Comparison of ENCODE assay signal across 9 cellular contexts in genomic region chr19:47742636-47743035, GRCh38. TPM values are rescaled to one million over a fixed set of nuclear protein-coding genes. Genes with fewer than 3 reads are reported as not detected.
DNase-seq lines count a peak whose midpoint lies in the region; ATAC-seq, FAIRE-seq and TF ChIP-seq lines count a peak whose summit lies in the region.
"Had no signal": no experiment of that assay in that cellular context is flagged by ENCODE, and none has a peak within 500 bp of the region (broad histone marks: within the 10 kb centered on the region; RNA-seq: fewer than 3 reads in every experiment).

No MANE protein-coding gene starts in this region.

- H3K9ac ChIP-seq in mesendoderm (ENCODE audit: low read length), result peak overlapping the region; percentile 89

- H3K9me3 ChIP-seq in breast epithelium (no peaks in the 10 kb centered on the region), tibial artery (no peaks in the 10 kb centered on the region)

- no peak for TF ChIP-seq CTCF in breast epithelium (IDR thresholded peaks at IDR 0.05)
- TF ChIP-seq CTCF in tibial artery (IDR thresholded peaks at IDR 0.05), result no peak

- peak overlapping the region; percentile 97 for H3K4me2 ChIP-seq in mesendoderm (ENCODE audit: low read length)

- peak overlapping the region; percentile 52 for H3K18ac ChIP-seq in mesendoderm (ENCODE audit: low read length)

- peaks cover 3% of the 10 kb centered on the region for H3K36me3 Mint-ChIP-seq in T-helper 1 cell treated with Interleukin-12 subunit alpha and Interleukin-12 subunit beta and Interleukin-4 antibody, amounts not matched to agents 30 μg/mL and 1 μg/mL, for 36 hours (ENCODE audit: low read depth)

- no peak for DNase-seq in T-helper 1 cell
- peak in 1 of 2 donors; percentile 33 for DNase-seq in breast epithelium (ENCODE audit: low spot score in 2 of 2)
- DNase-seq in mesendoderm, result no peak
- DNase-seq in tibial artery, result peak in 1 of 2 donors; percentile 75
- DNase-seq in left colon, result no peak
- no peak for DNase-seq in GM12892 (ENCODE audit: insufficient read length)

- no peak overlapping the region for H4K5ac ChIP-seq in mesendoderm (ENCODE audit: low read length)

- ATAC-seq in GM21723 (IDR thresholded peaks at IDR 0.05; ENCODE audit: unreplicated experiment), result no peak
- no peak for ATAC-seq in left colon

- no peak overlapping the region for H3K4ac ChIP-seq in mesendoderm (ENCODE audit: low read depth, low read length)

- intact Hi-C loops in breast epithelium (cut with DNase I; ENCODE audit: low total_unique reads) (loop anchor here (1.0 kb wide), 1 partner anchor 29 kb away; the partner anchor contains the start of gene EHD2), tibial artery (cut with DNase I; ENCODE audit: low total_unique reads) (loop anchor here (1.0 kb wide), 1 partner anchor 29 kb away; the partner anchor contains the start of gene EHD2), left colon (cut with DNase I, micrococcal nuclease) (loop anchor here in 1 of 2 donors (2.0 kb wide), 1 partner anchor 30 kb away; the partner anchor contains the start of gene EHD2)

- no peak overlapping the region for H2BK5ac ChIP-seq in mesendoderm (ENCODE audit: low read length)

- peak overlapping the region; percentile 97 for H3K56ac ChIP-seq in mesendoderm (ENCODE audit: low read length)

- H3K79me1 ChIP-seq in mesendoderm (ENCODE audit: low read length), result peaks cover 4% of the 10 kb centered on the region

- H3K27ac Mint-ChIP-seq in T-helper 1 cell treated with Interleukin-12 subunit alpha and Interleukin-12 subunit beta and Interleukin-4 antibody, amounts not matched to agents 30 μg/mL and 1 μg/mL, for 36 hours, result no peak overlapping the region

- no CpG with 5 or more reads among the region's 13 CpGs for WGBS in mesendoderm (ENCODE audit: extremely low coverage, insufficient coverage, low lambda C conversion rate)

- FAIRE-seq in GM12892 (lab: Jason Lieb, UNC), result no peak

- H3K9me3 Mint-ChIP-seq in T-helper 1 cell treated with Interleukin-12 subunit alpha and Interleukin-12 subunit beta and Interleukin-4 antibody, amounts not matched to agents 30 μg/mL and 1 μg/mL, for 36 hours, result no peaks in the 10 kb centered on the region
- H3K9me3 Mint-ChIP-seq: activated naive CD4-positive, alpha-beta T cell treated with anti-CD3 and anti-CD28 coated beads for 36 hours had no signal

- H3K4me3 Mint-ChIP-seq in T-helper 1 cell treated with Interleukin-12 subunit alpha and Interleukin-12 subunit beta and Interleukin-4 antibody, amounts not matched to agents 30 μg/mL and 1 μg/mL, for 36 hours, result peak overlapping the region; percentile 10

- H3K4me1 ChIP-seq in breast epithelium (peaks cover 0 to 15% of the 10 kb centered on the region in 2 donors), mesendoderm (ENCODE audit: control insufficient read depth, low read depth, low read length) (no peaks in the 10 kb centered on the region), tibial artery (peaks cover 4 to 45% (median 30%) of the 10 kb centered on the region in 4 donors)

- H4K8ac ChIP-seq in mesendoderm (ENCODE audit: low read depth, low read length), result peak overlapping the region; percentile 8

- peaks cover 9% of the 10 kb centered on the region for H3K79me2 ChIP-seq in mesendoderm (ENCODE audit: control insufficient read depth, insufficient read depth, low read length)

- H3K23ac ChIP-seq in mesendoderm (ENCODE audit: low read length), result no peak overlapping the region

- TF ChIP-seq POLR2A in breast epithelium (IDR thresholded peaks at IDR 0.05) (no peak), GM12892 (IDR thresholded peaks at IDR 0.05; ENCODE audit: low read depth, low read length) (no peak)

- H3K4me1 Mint-ChIP-seq in T-helper 1 cell treated with Interleukin-12 subunit alpha and Interleukin-12 subunit beta and Interleukin-4 antibody, amounts not matched to agents 30 μg/mL and 1 μg/mL, for 36 hours (ENCODE audit: low read depth), result peaks cover 12% of the 10 kb centered on the region

- H3K36me3 ChIP-seq in breast epithelium, result no peaks in the 10 kb centered on the region
- H3K36me3 ChIP-seq in mesendoderm (ENCODE audit: control insufficient read depth, insufficient read depth, low read length), result no peaks in the 10 kb centered on the region
- peaks cover 39 to 54% (median 42%) of the 10 kb centered on the region in 3 donors for H3K36me3 ChIP-seq in tibial artery

- H3K4me3 ChIP-seq in breast epithelium (peak overlapping the region; percentile 30 to 65 (median 49)), mesendoderm (ENCODE audit: low read length) (no peak overlapping the region), tibial artery (peak overlapping the region; percentile 34 to 47)

- H2AK5ac ChIP-seq in mesendoderm (ENCODE audit: low read length), result no peak overlapping the region

- no peaks in the 10 kb centered on the region for H3K27me3 Mint-ChIP-seq in T-helper 1 cell treated with Interleukin-12 subunit alpha and Interleukin-12 subunit beta and Interleukin-4 antibody, amounts not matched to agents 30 μg/mL and 1 μg/mL, for 36 hours (ENCODE audit: low read depth)

- no peak overlapping the region for H2BK120ac ChIP-seq in mesendoderm (ENCODE audit: low read depth, low read length)

- H3K27ac ChIP-seq in breast epithelium (peak overlapping the region; percentile 99), mesendoderm (ENCODE audit: low read depth, low read length) (peak overlapping the region; percentile 12), tibial artery (peak overlapping the region; percentile 94 to 98)

- H2BK15ac ChIP-seq in mesendoderm (replicated peaks; ENCODE audit: low read depth), result no peak overlapping the region

- H3K27me3 ChIP-seq in breast epithelium (no peaks in the 10 kb centered on the region), mesendoderm (ENCODE audit: insufficient read depth, low read length, poor library complexity) (no peaks in the 10 kb centered on the region), tibial artery (no peaks in the 10 kb centered on the region)

RNA-seq across cellular contexts. Expression of gene NOP53, which starts 2.7 kb away (rescaled TPM):
- total RNA-seq in breast epithelium, result 100 to 1,000 TPM; 391 to 498 (median 457) TPM
- polyA plus RNA-seq in mesendoderm (2013, experiment 1 of 2), result 291 TPM
- polyA plus RNA-seq in mesendoderm (2013, experiment 2 of 2), result 305 TPM
- 100 to 1,000 TPM; 260 to 285 TPM for total RNA-seq in left colon
- 326 TPM for polyA plus RNA-seq in GM12892 (2012; ENCODE audit: missing spikeins)

RNA-seq across cellular contexts. Expression of gene EHD2, which starts 29.4 kb away (rescaled TPM):
- 100 to 1,000 TPM in 1 of 3 donors, 10 to 100 TPM in 2; 38.8 to 121 (median 67.2) TPM for total RNA-seq in breast epithelium
- 7.1 TPM for polyA plus RNA-seq in mesendoderm (2013, experiment 1 of 2)
- 7.0 TPM for polyA plus RNA-seq in mesendoderm (2013, experiment 2 of 2)
- 10 to 100 TPM in 1 of 2 donors, 1 to 10 TPM in 1; 9.6 to 29.6 TPM for total RNA-seq in left colon
- polyA plus RNA-seq in GM12892 (2012; ENCODE audit: missing spikeins), result not detected

RNA-seq across cellular contexts. Expression of gene SELENOW, which starts 35.9 kb away (rescaled TPM):
- total RNA-seq in breast epithelium, result 100 to 1,000 TPM; 297 to 525 (median 450) TPM
- polyA plus RNA-seq in mesendoderm (2013, experiment 1 of 2), result 441 TPM
- polyA plus RNA-seq in mesendoderm (2013, experiment 2 of 2), result 434 TPM
- 100 to 1,000 TPM; 274 to 323 TPM for total RNA-seq in left colon
- polyA plus RNA-seq in GM12892 (2012; ENCODE audit: missing spikeins), result 45.9 TPM

Comparison
In these comparisons a context has a peak if more than half of its experiments do, and no peak if none do; other contexts are left out.
1. H3K27ac ChIP-seq: peak in every context shown above with its lines; median percentile 99 in breast epithelium; 96 in tibial artery; 12 in mesendoderm.